ENCODE assay signal across 1 cellular context in the genomic region with DNA sequence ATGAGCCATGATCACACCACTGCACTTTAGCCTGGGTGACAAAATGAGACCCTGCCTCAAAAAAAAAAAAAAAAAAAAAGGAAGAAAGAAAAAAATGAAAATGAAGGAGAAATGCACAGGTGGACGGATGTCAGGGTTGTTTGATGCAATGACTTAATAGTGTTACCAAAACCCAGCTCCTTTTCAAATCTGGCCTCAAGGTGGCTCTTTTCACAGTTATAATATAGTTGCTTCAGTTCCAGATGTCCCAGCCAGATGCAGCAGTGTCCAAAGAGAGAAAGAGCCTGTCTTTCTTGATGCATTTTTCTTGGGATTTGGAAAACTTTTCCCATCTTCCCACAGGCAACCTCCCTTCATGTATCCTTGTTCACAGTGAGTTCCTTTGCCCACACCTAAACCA.
TF ChIP-seq lines count a peak whose summit lies in the region.

No MANE protein-coding gene starts in this region.

TF ChIP-seq in GM23338, 12 proteins besides CTCF, POLR2A, EP300 and RAD21 (continued from another document):
- TF ChIP-seq, protein P1, sequence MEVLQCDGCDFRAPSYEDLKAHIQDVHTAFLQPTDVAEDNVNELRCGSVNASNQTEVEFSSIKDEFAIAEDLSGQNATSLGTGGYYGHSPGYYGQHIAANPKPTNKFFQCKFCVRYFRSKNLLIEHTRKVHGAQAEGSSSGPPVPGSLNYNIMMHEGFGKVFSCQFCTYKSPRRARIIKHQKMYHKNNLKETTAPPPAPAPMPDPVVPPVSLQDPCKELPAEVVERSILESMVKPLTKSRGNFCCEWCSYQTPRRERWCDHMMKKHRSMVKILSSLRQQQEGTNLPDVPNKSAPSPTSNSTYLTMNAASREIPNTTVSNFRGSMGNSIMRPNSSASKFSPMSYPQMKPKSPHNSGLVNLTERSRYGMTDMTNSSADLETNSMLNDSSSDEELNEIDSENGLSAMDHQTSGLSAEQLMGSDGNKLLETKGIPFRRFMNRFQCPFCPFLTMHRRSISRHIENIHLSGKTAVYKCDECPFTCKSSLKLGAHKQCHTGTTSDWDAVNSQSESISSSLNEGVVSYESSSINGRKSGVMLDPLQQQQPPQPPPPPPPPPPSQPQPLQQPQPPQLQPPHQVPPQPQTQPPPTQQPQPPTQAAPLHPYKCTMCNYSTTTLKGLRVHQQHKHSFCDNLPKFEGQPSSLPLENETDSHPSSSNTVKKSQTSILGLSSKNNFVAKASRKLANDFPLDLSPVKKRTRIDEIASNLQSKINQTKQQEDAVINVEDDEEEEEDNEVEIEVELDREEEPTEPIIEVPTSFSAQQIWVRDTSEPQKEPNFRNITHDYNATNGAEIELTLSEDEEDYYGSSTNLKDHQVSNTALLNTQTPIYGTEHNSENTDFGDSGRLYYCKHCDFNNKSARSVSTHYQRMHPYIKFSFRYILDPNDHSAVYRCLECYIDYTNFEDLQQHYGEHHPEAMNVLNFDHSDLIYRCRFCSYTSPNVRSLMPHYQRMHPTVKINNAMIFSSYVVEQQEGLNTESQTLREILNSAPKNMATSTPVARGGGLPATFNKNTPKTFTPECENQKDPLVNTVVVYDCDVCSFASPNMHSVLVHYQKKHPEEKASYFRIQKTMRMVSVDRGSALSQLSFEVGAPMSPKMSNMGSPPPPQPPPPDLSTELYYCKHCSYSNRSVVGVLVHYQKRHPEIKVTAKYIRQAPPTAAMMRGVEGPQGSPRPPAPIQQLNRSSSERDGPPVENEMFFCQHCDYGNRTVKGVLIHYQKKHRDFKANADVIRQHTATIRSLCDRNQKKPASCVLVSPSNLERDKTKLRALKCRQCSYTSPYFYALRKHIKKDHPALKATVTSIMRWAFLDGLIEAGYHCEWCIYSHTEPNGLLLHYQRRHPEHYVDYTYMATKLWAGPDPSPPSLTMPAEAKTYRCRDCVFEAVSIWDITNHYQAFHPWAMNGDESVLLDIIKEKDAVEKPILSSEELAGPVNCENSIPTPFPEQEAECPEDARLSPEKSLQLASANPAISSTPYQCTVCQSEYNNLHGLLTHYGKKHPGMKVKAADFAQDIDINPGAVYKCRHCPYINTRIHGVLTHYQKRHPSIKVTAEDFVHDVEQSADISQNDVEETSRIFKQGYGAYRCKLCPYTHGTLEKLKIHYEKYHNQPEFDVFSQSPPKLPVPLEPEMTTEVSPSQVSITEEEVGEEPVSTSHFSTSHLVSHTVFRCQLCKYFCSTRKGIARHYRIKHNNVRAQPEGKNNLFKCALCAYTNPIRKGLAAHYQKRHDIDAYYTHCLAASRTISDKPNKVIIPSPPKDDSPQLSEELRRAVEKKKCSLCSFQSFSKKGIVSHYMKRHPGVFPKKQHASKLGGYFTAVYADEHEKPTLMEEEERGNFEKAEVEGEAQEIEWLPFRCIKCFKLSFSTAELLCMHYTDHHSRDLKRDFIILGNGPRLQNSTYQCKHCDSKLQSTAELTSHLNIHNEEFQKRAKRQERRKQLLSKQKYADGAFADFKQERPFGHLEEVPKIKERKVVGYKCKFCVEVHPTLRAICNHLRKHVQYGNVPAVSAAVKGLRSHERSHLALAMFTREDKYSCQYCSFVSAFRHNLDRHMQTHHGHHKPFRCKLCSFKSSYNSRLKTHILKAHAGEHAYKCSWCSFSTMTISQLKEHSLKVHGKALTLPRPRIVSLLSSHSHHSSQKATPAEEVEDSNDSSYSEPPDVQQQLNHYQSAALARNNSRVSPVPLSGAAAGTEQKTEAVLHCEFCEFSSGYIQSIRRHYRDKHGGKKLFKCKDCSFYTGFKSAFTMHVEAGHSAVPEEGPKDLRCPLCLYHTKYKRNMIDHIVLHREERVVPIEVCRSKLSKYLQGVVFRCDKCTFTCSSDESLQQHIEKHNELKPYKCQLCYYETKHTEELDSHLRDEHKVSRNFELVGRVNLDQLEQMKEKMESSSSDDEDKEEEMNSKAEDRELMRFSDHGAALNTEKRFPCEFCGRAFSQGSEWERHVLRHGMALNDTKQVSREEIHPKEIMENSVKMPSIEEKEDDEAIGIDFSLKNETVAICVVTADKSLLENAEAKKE (CRISPR knock-in tag; IDR thresholded peaks at IDR 0.05), result no peak
- TF ChIP-seq, protein P2, sequence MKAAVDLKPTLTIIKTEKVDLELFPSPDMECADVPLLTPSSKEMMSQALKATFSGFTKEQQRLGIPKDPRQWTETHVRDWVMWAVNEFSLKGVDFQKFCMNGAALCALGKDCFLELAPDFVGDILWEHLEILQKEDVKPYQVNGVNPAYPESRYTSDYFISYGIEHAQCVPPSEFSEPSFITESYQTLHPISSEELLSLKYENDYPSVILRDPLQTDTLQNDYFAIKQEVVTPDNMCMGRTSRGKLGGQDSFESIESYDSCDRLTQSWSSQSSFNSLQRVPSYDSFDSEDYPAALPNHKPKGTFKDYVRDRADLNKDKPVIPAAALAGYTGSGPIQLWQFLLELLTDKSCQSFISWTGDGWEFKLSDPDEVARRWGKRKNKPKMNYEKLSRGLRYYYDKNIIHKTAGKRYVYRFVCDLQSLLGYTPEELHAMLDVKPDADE (IDR thresholded peaks at IDR 0.05), result no peak
- TF ChIP-seq ZNF114 (CRISPR knock-in tag; IDR thresholded peaks at IDR 0.05), result no peak
- no peak for TF ChIP-seq JUNB (IDR thresholded peaks at IDR 0.05; ENCODE audit: unreplicated experiment)
- no peak for TF ChIP-seq EZH2 (IDR thresholded peaks at IDR 0.05; ENCODE audit: low read depth, unreplicated experiment)
- no peak for TF ChIP-seq STAT1 (IDR thresholded peaks at IDR 0.05; ENCODE audit: unreplicated experiment)
- no peak for TF ChIP-seq POLR2AphosphoS5 (IDR thresholded peaks at IDR 0.05; ENCODE audit: low read depth)
- no peak for TF ChIP-seq NANOG (IDR thresholded peaks at IDR 0.05; ENCODE audit: borderline replicate concordance)
- no peak for TF ChIP-seq ZNF331 (CRISPR knock-in tag; IDR thresholded peaks at IDR 0.05; ENCODE audit: low read depth)
